In genomic region chr10:87742992-87743610, GRCh38 we compare ENCODE assay signal across 8 cellular contexts.
DNase-seq lines count a peak whose midpoint lies in the region; ATAC-seq, FAIRE-seq and TF ChIP-seq lines count a peak whose summit lies in the region.
"Not testable (repeated sequence)": the region's sequence is repeated elsewhere in the genome, so short reads cannot be mapped to it uniquely, and the experiment has no call there.

No MANE protein-coding gene starts in this region.

- H3K9me3 ChIP-seq in H1 (ENCODE audit: insufficient read depth in 2 of 2, low read depth in 1 of 2, low read length in 1 of 2); lung (ENCODE audit: control insufficient read depth in 2 of 2, insufficient read depth in 1 of 2, low read length in 1 of 2); upper lobe of right lung: not testable (repeated sequence)

- POLR2A ChIA-PET in H1 (lab: Charles Lee; ENCODE audit: partially characterized antibody): not testable (repeated sequence)

- H2BK20ac ChIP-seq in H1 (ENCODE audit: low read length): not testable (repeated sequence)

- not testable (repeated sequence) for H4K5ac ChIP-seq in H1 (ENCODE audit: insufficient read length, low read depth, low read length)

- not testable (repeated sequence) for H3K4me3 ChIP-seq in NB4 (ENCODE audit: low read depth, low read length); H1 (ENCODE audit: extremely low read depth in 1 of 4, insufficient read depth in 2 of 4, low read depth in 3 of 4, low read length in 4 of 4); lung; upper lobe of right lung

- peaks cover 34% of the 10 kb centered on the region for H3K4me1 Mint-ChIP-seq in CD14-positive monocyte

- H3K27me3 ChIP-seq in H1 (replicated peaks in 1 of 4; ENCODE audit: control insufficient read depth in 3 of 4, extremely low read depth in 1 of 4, insufficient read depth in 3 of 4, low read length in 3 of 4); lung (ENCODE audit: control insufficient read depth, insufficient read depth); upper lobe of right lung: not testable (repeated sequence)

- peaks cover 0 to 11% (median 2%) of the 10 kb centered on the region in 4 experiments; a peak in 3 of 8 replicates for H3K36me3 ChIP-seq in H1 (ENCODE audit: control insufficient read depth in 2 of 4, insufficient read depth in 4 of 4, low read length in 3 of 4)
- H3K36me3 ChIP-seq in lung (ENCODE audit: control insufficient read depth in 2 of 2, insufficient read depth in 2 of 2, low read length in 2 of 2): peaks cover 0 to 21% of the 10 kb centered on the region in 2 donors
- peaks cover 62% of the 10 kb centered on the region for H3K36me3 ChIP-seq in upper lobe of right lung

- H3K4me3 Mint-ChIP-seq in CD14-positive monocyte: not testable (repeated sequence)

- not testable (repeated sequence) for H3K36me3 Mint-ChIP-seq in CD14-positive monocyte

- H2AFZ ChIP-seq in H1 (ENCODE audit: low read length): not testable (repeated sequence)

- not testable (repeated sequence) for FAIRE-seq in H1 (lab: Jason Lieb, UNC)

- H3K4me1 ChIP-seq in H1 (replicated peaks in 1 of 4; ENCODE audit: control insufficient read depth in 3 of 4, insufficient read depth in 4 of 4, low read length in 3 of 4); lung (ENCODE audit: control insufficient read depth in 2 of 2, insufficient read depth in 2 of 2, low read length in 2 of 2): not testable (repeated sequence)
- H3K4me1 ChIP-seq in upper lobe of right lung: peaks cover 14% of the 10 kb centered on the region

- H3K27ac ChIP-seq in H1 (ENCODE audit: low read depth, low read length); lung (ENCODE audit: low read depth in 1 of 2, low read length in 1 of 2); upper lobe of right lung: not testable (repeated sequence)

- intact Hi-C loops in CD14-positive monocyte (cut with micrococcal nuclease): loop anchor here in 1 of 2 donors (5.0 kb wide), 1 partner anchor 86 kb away; the partner anchor contains the start of gene PAPSS2
- intact Hi-C loops in upper lobe of right lung (cut with DNase I): not testable (repeated sequence)

- H3K9me3 Mint-ChIP-seq in CD14-positive monocyte: not testable (repeated sequence)

- H4K20me1 ChIP-seq in H1 (replicated peaks in 1 of 2; ENCODE audit: control insufficient read depth in 1 of 2, insufficient read depth in 2 of 2, low read length in 2 of 2): not testable (repeated sequence)

- H3K18ac ChIP-seq in H1 (ENCODE audit: extremely low read depth, low read length): not testable (repeated sequence)

- DNase-seq in CD14-positive monocyte (ENCODE audit: low spot score): peak; percentile 82
- DNase-seq in HuH-7 (ENCODE audit: low spot score): peak; percentile 37
- DNase-seq in NB4 (ENCODE audit: low read depth): peak; percentile 63
- DNase-seq in SKM-1 treated with dmso at 0.1 percent for 144 hours (lab: John Stamatoyannopoulos, UW; ENCODE audit: unreplicated experiment): peak; percentile 28
- DNase-seq in H1 (ENCODE audit: low read depth in 1 of 2, low spot score in 2 of 2): not testable (repeated sequence)
- DNase-seq in iris pigment epithelial cell (ENCODE audit: low read depth): peak; percentile 32
- DNase-seq in lung (ENCODE audit: low spot score): peak; percentile 42
- peak; percentile 71 for DNase-seq in upper lobe of right lung

- WGBS in H1 (ENCODE audit: extremely low coverage in 1 of 2, insufficient coverage in 1 of 2, insufficient read length in 1 of 2, insufficient replicate concordance in 2 of 2, low coverage in 1 of 2, low lambda C conversion rate in 2 of 2, missing lambda C conversion rate in 1 of 2), 2 experiments: 94% methylated on average over 14 of the region's 18 CpGs; no CpG with 5 or more reads in 1 of the 2 experiments
- 88% methylated on average over 18 of the region's 18 CpGs for WGBS in lung, 2 donors

- not testable (repeated sequence) for TF ChIP-seq RAD21 in H1 (IDR thresholded peaks at IDR 0.05 in 1 of 2, conservative IDR thresholded peaks at IDR 0.05 in 1 of 2; ENCODE audit: low read depth in 2 of 2, low read length in 2 of 2)

- CTCF ChIA-PET in H1 (lab: Charles Lee; ENCODE audit: partially characterized antibody): interaction anchor here (0.6 to 2.5 kb wide), 3 partner anchors 9 to 85 kb away, joined by 3 to 19 read pairs (median 3); no protein-coding TSS in a partner anchor

- H3K4me2 ChIP-seq in H1 (ENCODE audit: insufficient read depth in 1 of 2, low read depth in 2 of 2, low read length in 2 of 2): not testable (repeated sequence)

- not testable (repeated sequence) for H2BK12ac ChIP-seq in H1 (ENCODE audit: low read depth, low read length)

- H2AK5ac ChIP-seq in H1 (ENCODE audit: low read depth, low read length): not testable (repeated sequence)

- not testable (repeated sequence) for TF ChIP-seq POLR2A in NB4 (IDR thresholded peaks at IDR 0.05; ENCODE audit: extremely low read depth, insufficient read length); H1 (IDR thresholded peaks at IDR 0.05; ENCODE audit: control extremely low read depth in 1 of 2, low read depth in 2 of 2, low read length in 2 of 2)

- TF ChIP-seq CTCF in CD14-positive monocyte (IDR thresholded peaks at IDR 0.05); NB4 (IDR thresholded peaks at IDR 0.05; ENCODE audit: low read depth, low read length); H1 (IDR thresholded peaks at IDR 0.05; ENCODE audit: control extremely low read depth in 1 of 3, insufficient read depth in 1 of 3, low read depth in 1 of 3, low read length in 3 of 3); lung (IDR thresholded peaks at IDR 0.05; ENCODE audit: control extremely low read depth, extremely low read depth); upper lobe of right lung (IDR thresholded peaks at IDR 0.05): not testable (repeated sequence)

- H3K23me2 ChIP-seq in H1 (ENCODE audit: low read depth, low read length): not testable (repeated sequence)

- ATAC-seq in lung (ENCODE audit: insufficient read depth, low FRiP score): not testable (repeated sequence)
- peak; percentile 75 for ATAC-seq in upper lobe of right lung

- not testable (repeated sequence) for H4K91ac ChIP-seq in H1 (replicated peaks; ENCODE audit: insufficient read length, low read length)

- not testable (repeated sequence) for H3K9ac ChIP-seq in H1 (replicated peaks in 1 of 4; ENCODE audit: extremely low read depth in 1 of 4, low read depth in 3 of 4, low read length in 3 of 4)

- H3K56ac ChIP-seq in H1 (replicated peaks; ENCODE audit: insufficient read length, low read depth, low read length): not testable (repeated sequence)

- not testable (repeated sequence) for H3K79me2 ChIP-seq in H1 (ENCODE audit: control insufficient read depth in 1 of 2, insufficient read depth in 2 of 2, low read length in 2 of 2)

- not testable (repeated sequence) for H2BK120ac ChIP-seq in H1 (replicated peaks; ENCODE audit: low read depth, low read length)

- not testable (repeated sequence) for H3K14ac ChIP-seq in H1 (ENCODE audit: insufficient read length)

- H3K27me3 Mint-ChIP-seq in CD14-positive monocyte (ENCODE audit: low read depth in 3 of 3): not testable (repeated sequence)

- not testable (repeated sequence) for H2BK5ac ChIP-seq in H1 (ENCODE audit: low read depth, low read length)

- H3K27ac Mint-ChIP-seq in CD14-positive monocyte: peak overlapping the region; percentile 74 to 93 (median 88)

- H3K4ac ChIP-seq in H1 (replicated peaks; ENCODE audit: insufficient read length, low read depth, low read length): not testable (repeated sequence)

- not testable (repeated sequence) for H3K79me1 ChIP-seq in H1 (ENCODE audit: low read depth, low read length)

- not testable (repeated sequence) for H3K23ac ChIP-seq in H1 (ENCODE audit: insufficient read length)

- H4K8ac ChIP-seq in H1 (ENCODE audit: extremely low read depth, insufficient read depth, low read length): not testable (repeated sequence)

- H2BK15ac ChIP-seq in H1 (ENCODE audit: low read length): not testable (repeated sequence)

- TF ChIP-seq EP300 in H1 (IDR thresholded peaks at IDR 0.05; ENCODE audit: borderline replicate concordance in 1 of 2, low read depth in 2 of 2, low read length in 2 of 2): not testable (repeated sequence)

TF ChIP-seq in H1, 55 proteins besides CTCF, POLR2A, EP300 and RAD21:
- peak; percentile 89 for TF ChIP-seq CEBPB (IDR thresholded peaks at IDR 0.05; ENCODE audit: low read depth, low read length)
